In the genomic region with DNA sequence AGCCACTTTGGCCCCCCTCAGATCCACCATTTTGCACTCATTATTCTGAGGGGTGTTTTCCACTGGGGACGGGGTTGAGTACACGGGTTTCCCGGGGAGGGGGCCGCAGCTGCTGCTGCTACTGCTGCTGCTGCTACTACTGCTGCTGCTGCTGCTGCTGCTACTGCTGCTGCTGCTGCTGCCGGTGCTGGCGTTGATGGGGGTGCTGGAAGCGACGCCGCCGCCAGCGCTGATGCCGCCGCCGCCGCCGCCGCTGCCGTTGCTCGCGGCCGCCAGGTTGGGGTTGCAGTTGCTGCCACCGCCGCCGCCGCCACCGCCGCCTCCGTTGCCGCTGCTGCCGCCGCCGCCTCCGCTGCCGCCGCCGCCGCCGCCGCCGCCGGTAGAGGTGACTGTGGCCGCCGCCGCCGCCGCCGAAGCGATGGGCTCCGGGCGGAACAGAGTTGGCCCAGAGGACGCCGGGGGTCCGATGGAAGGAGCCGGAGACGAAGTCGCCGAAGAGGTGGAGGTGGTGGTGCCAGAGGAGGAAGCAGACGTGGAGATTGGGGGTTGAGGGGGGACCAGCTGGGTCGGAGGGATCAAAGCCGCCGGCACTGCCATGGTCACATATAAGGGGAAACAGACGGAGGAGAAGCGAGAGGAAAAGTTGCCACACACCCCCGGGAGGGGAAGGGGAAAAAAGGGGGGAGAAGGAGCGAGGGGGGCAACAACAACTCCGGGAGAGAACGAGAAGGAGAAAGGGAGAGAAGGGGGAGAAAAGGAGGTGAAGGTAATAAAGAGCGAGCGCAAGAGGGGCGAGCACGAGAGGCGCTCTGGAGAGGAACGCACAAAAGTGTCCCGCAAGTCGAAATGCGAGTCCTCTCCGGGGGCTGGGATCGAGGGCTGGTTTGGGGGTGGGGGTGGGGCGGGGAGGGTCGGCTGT, we compare ENCODE assay signal across 8 cellular contexts. TPM values are rescaled to one million over a fixed set of nuclear protein-coding genes. Genes with fewer than 3 reads are reported as not detected.
DNase-seq lines count a peak whose midpoint lies in the region; ATAC-seq and TF ChIP-seq lines count a peak whose summit lies in the region.

No MANE protein-coding gene starts in this region.

- peak overlapping the region in 3 of 9 donors; percentile 63 to 71 (median 65) for H3K27ac Mint-ChIP-seq in naive thymus-derived CD4-positive, alpha-beta T cell

- H3K27me3 Mint-ChIP-seq in naive thymus-derived CD4-positive, alpha-beta T cell, result peaks cover 48 to 80% (median 52%) of the 10 kb centered on the region in 5 donors

- H3K9me3 ChIP-seq in ES-I3 (ENCODE audit: control insufficient read depth, insufficient read depth, low read length) (no peaks in the 10 kb centered on the region), WERI-Rb-1 (ENCODE audit: severe bottlenecking) (no peaks in the 10 kb centered on the region), esophagus muscularis mucosa (no peaks in the 10 kb centered on the region)
- no peaks in the 10 kb centered on the region for H3K9me3 ChIP-seq in naive thymus-derived CD4-positive, alpha-beta T cell (ENCODE audit: control insufficient read depth in 2 of 3, low read length in 3 of 3)

- H3K4me3 Mint-ChIP-seq in naive thymus-derived CD4-positive, alpha-beta T cell, result peak overlapping the region; percentile 75 to 93 (median 84)

- no peak for TF ChIP-seq POLR2A in esophagus muscularis mucosa (IDR thresholded peaks at IDR 0.05; ENCODE audit: low read depth)

- peaks cover 12 to 37% (median 32%) of the 10 kb centered on the region in 7 donors for H3K4me1 Mint-ChIP-seq in naive thymus-derived CD4-positive, alpha-beta T cell

- no peak for TF ChIP-seq EP300 in esophagus muscularis mucosa (IDR thresholded peaks at IDR 0.05)

- intact Hi-C loops in esophagus muscularis mucosa (cut with DNase I), result no loop called here
- intact Hi-C loops in naive thymus-derived CD4-positive, alpha-beta T cell (cut with micrococcal nuclease), result no loop called here

- no peaks in the 10 kb centered on the region for H3K27me3 ChIP-seq in WERI-Rb-1 (ENCODE audit: insufficient read depth, low read depth, severe bottlenecking)
- H3K27me3 ChIP-seq in esophagus muscularis mucosa, result peaks cover 0 to 53% (median 13%) of the 10 kb centered on the region in 4 donors
- H3K27me3 ChIP-seq in naive thymus-derived CD4-positive, alpha-beta T cell (ENCODE audit: control insufficient read depth in 2 of 2, insufficient read depth in 2 of 2, low read length in 2 of 2), result peaks cover 0 to 8% of the 10 kb centered on the region in 2 donors

- H3K36me3 Mint-ChIP-seq in naive thymus-derived CD4-positive, alpha-beta T cell, result peaks cover 0 to 4% (median 0%) of the 10 kb centered on the region in 5 donors

- H3K9me3 Mint-ChIP-seq in naive thymus-derived CD4-positive, alpha-beta T cell, result peaks cover 0 to 6% (median 0%) of the 10 kb centered on the region in 11 donors

- CTCF ChIA-PET in naive thymus-derived CD4-positive, alpha-beta T cell (lab: Charles Lee), result no interaction called here

- H3K36me3 ChIP-seq in ES-I3 (ENCODE audit: insufficient read depth, low read length) (no peaks in the 10 kb centered on the region), WERI-Rb-1 (peaks cover 6% of the 10 kb centered on the region; the same call in 1 of the 2 replicates), esophagus muscularis mucosa (no peaks in the 10 kb centered on the region)
- no peaks in the 10 kb centered on the region for H3K36me3 ChIP-seq in naive thymus-derived CD4-positive, alpha-beta T cell (ENCODE audit: control insufficient read depth in 2 of 3, insufficient read depth in 3 of 3, low read length in 3 of 3)

- peak overlapping the region; percentile 96 for H3K4me3 ChIP-seq in WERI-Rb-1 (ENCODE audit: low read depth, low read length)
- H3K4me3 ChIP-seq in esophagus muscularis mucosa, result peak overlapping the region; percentile 52 to 65 (median 58)
- H3K4me3 ChIP-seq in naive thymus-derived CD4-positive, alpha-beta T cell (ENCODE audit: low read length), result peak overlapping the region; percentile 27

- under 1% methylated on average over 56 of the region's 80 CpGs for WGBS in esophagus muscularis mucosa

- H3K27ac ChIP-seq in WERI-Rb-1 (peak overlapping the region; percentile 79), esophagus muscularis mucosa (replicated peaks in 1 of 4) (peak overlapping the region in 3 of 4 donors; percentile 45 to 67 (median 51))
- H3K27ac ChIP-seq in naive thymus-derived CD4-positive, alpha-beta T cell (ENCODE audit: low read depth, low read length), result no peak overlapping the region

- POLR2A ChIA-PET in naive thymus-derived CD4-positive, alpha-beta T cell (lab: Charles Lee), result interaction anchor here (0.5 kb wide), 1 partner anchor 50 kb away, joined by 3 read pairs; no protein-coding TSS in a partner anchor

- TF ChIP-seq CTCF in WERI-Rb-1 (IDR thresholded peaks at IDR 0.05; ENCODE audit: low read depth, low read length) (no peak), esophagus muscularis mucosa (IDR thresholded peaks at IDR 0.05) (no peak)

- peak overlapping the region; percentile 81; the same call in 1 of the 2 replicates for H3K9ac ChIP-seq in ES-I3 (ENCODE audit: low read depth, low read length)

- peak; percentile 55 for ATAC-seq in HG02798 (IDR thresholded peaks at IDR 0.05; ENCODE audit: poor library complexity, unreplicated experiment)
- peak; percentile 37 for ATAC-seq in naive thymus-derived CD4-positive, alpha-beta T cell

- H3K4me1 ChIP-seq in ES-I3 (ENCODE audit: insufficient read depth, low read length) (peaks cover 8% of the 10 kb centered on the region; the same call in 1 of the 2 replicates), esophagus muscularis mucosa (peaks cover 3 to 38% (median 31%) of the 10 kb centered on the region in 4 donors)
- H3K4me1 ChIP-seq in naive thymus-derived CD4-positive, alpha-beta T cell (ENCODE audit: control insufficient read depth in 2 of 2, insufficient read depth in 2 of 2, low read length in 2 of 2), result peaks cover 0 to 10% of the 10 kb centered on the region in 2 donors

- DNase-seq in WERI-Rb-1, result peak; percentile 33
- no peak for DNase-seq in esophagus muscularis mucosa (ENCODE audit: extremely low spot score)
- peak; percentile 4 to 48 (median 35) for DNase-seq in naive thymus-derived CD4-positive, alpha-beta T cell
- no peak for DNase-seq in cerebellar nuclear complex (lab: John Stamatoyannopoulos, UW)
- no peak for DNase-seq in DMS79 treated with DMSO at 0.1 percent for 48 hours (lab: John Stamatoyannopoulos, UW)
- no peak for DNase-seq in A172 (ENCODE audit: low spot score)

RNA-seq across cellular contexts. Expression of a gene that starts 0.6 kb away (rescaled TPM):
- 1 to 10 TPM; 1.2 to 2.0 (median 1.5) TPM for total RNA-seq in esophagus muscularis mucosa
- total RNA-seq in naive thymus-derived CD4-positive, alpha-beta T cell, result 1 to 10 TPM in 1 of 5 experiments, under 1 TPM in 3, not detected in 1; 0.49 to 1.7 (median 0.58) TPM
- under 1 TPM; 0.20 to 0.66 TPM for polyA plus RNA-seq in naive thymus-derived CD4-positive, alpha-beta T cell
- total RNA-seq in A172 (2014; rRNA removed; shearing (Covaris generic)), result not detected in 2 replicates

Comparison
In these comparisons a context has a peak if more than half of its experiments do, and no peak if none do; other contexts are left out.
1. DNase-seq: peak in WERI-Rb-1 (single experiment) and naive thymus-derived CD4-positive, alpha-beta T cell (9 of 9); none in esophagus muscularis mucosa (single experiment), cerebellar nuclear complex (0 of 2), DMS79 treated with DMSO at 0.1 percent for 48 hours (single experiment) and A172 (single experiment).
2. H3K4me3 ChIP-seq: peak in every context shown above with its lines; median percentile 96 in WERI-Rb-1; 58 in esophagus muscularis mucosa; 27 in naive thymus-derived CD4-positive, alpha-beta T cell.